ENCODE assay signal across 16 cellular contexts in genomic region chr11:70556884-70557741, GRCh38.
A peak's percentile ranks its signal among the peaks of the same experiment; 100 is the strongest.
DNase-seq lines count a peak whose midpoint lies in the region; ATAC-seq, FAIRE-seq and TF ChIP-seq lines count a peak whose summit lies in the region.
"Had no signal": no experiment of that assay in that cellular context is flagged by ENCODE, and none has a peak within 500 bp of the region (broad histone marks: within the 10 kb centered on the region; RNA-seq: fewer than 3 reads in every experiment).

No MANE protein-coding gene starts in this region.

- no peak overlapping the region for H3K9ac ChIP-seq in H1 (replicated peaks in 1 of 4; ENCODE audit: extremely low read depth in 1 of 4, low read depth in 3 of 4, low read length in 3 of 4)

- CTCF ChIA-PET in H1 (lab: Charles Lee; ENCODE audit: partially characterized antibody) = interaction anchor here (0.8 to 2.8 kb wide), 6 partner anchors 10 to 130 kb away, joined by 3 to 9 read pairs (median 6); no protein-coding TSS in a partner anchor

- no peaks in the 10 kb centered on the region for H3K27me3 Mint-ChIP-seq in progenitor cell of endocrine pancreas
- H3K27me3 Mint-ChIP-seq: activated CD4-positive, alpha-beta memory T cell treated with anti-CD3 and anti-CD28 coated beads for 36 hours had no signal

- H3K27me3 ChIP-seq in H1 (replicated peaks in 1 of 4; ENCODE audit: control insufficient read depth in 3 of 4, extremely low read depth in 1 of 4, insufficient read depth in 3 of 4, low read length in 3 of 4) (no peaks in the 10 kb centered on the region; a peak in 1 of 7 replicates), brain microvascular endothelial cell (replicated peaks) (no peaks in the 10 kb centered on the region)

- H2AK5ac ChIP-seq in H1 (ENCODE audit: low read depth, low read length) = no peak overlapping the region

- H3K79me2 ChIP-seq in H1 (ENCODE audit: control insufficient read depth in 1 of 2, insufficient read depth in 2 of 2, low read length in 2 of 2) = no peaks in the 10 kb centered on the region

- TF ChIP-seq RAD21 in H1 (IDR thresholded peaks at IDR 0.05 in 1 of 2, conservative IDR thresholded peaks at IDR 0.05 in 1 of 2; ENCODE audit: low read depth in 2 of 2, low read length in 2 of 2) = no peak

- no peak overlapping the region for H3K56ac ChIP-seq in H1 (replicated peaks; ENCODE audit: insufficient read length, low read depth, low read length)

- TF ChIP-seq POLR2A in H1 (IDR thresholded peaks at IDR 0.05; ENCODE audit: control extremely low read depth in 1 of 2, low read depth in 2 of 2, low read length in 2 of 2) = no peak

- no peak overlapping the region for H4K8ac ChIP-seq in H1 (ENCODE audit: extremely low read depth, insufficient read depth, low read length)

- H3K4me3 ChIP-seq in H1 (ENCODE audit: extremely low read depth in 1 of 4, insufficient read depth in 2 of 4, low read depth in 3 of 4, low read length in 4 of 4) (no peak overlapping the region), brain microvascular endothelial cell (ENCODE audit: low read depth, low read length) (no peak overlapping the region)
- H3K4me3 ChIP-seq: thoracic aorta had no signal

- H2BK15ac ChIP-seq in H1 (ENCODE audit: low read length) = no peak overlapping the region

- in situ Hi-C loops in brain microvascular endothelial cell (cut with HindIII; ENCODE audit: low pct_ligation_motif_present, low sequenced_read_pairs) = no loop called here

- H3K4me2 ChIP-seq in H1 (ENCODE audit: insufficient read depth in 1 of 2, low read depth in 2 of 2, low read length in 2 of 2) = no peak overlapping the region

- H2BK5ac ChIP-seq in H1 (ENCODE audit: low read depth, low read length) = no peak overlapping the region

- no peak overlapping the region for H4K5ac ChIP-seq in H1 (ENCODE audit: insufficient read length, low read depth, low read length)

- WGBS in H1 (ENCODE audit: extremely low coverage in 1 of 2, insufficient coverage in 1 of 2, insufficient read length in 1 of 2, insufficient replicate concordance in 2 of 2, low coverage in 1 of 2, low lambda C conversion rate in 2 of 2, missing lambda C conversion rate in 1 of 2), 2 experiments = 84% methylated on average over 8 of the region's 8 CpGs; no CpG with 5 or more reads in 1 of the 2 experiments

- TF ChIP-seq CTCF in H1 (IDR thresholded peaks at IDR 0.05; ENCODE audit: control extremely low read depth in 1 of 3, insufficient read depth in 1 of 3, low read depth in 1 of 3, low read length in 3 of 3) (no peak), progenitor cell of endocrine pancreas (IDR thresholded peaks at IDR 0.05; ENCODE audit: unreplicated experiment) (no peak), brain microvascular endothelial cell (IDR thresholded peaks at IDR 0.05; ENCODE audit: low read depth, low read length, missing control alignments) (no peak)

- H4K20me1 ChIP-seq in H1 (replicated peaks in 1 of 2; ENCODE audit: control insufficient read depth in 1 of 2, insufficient read depth in 2 of 2, low read length in 2 of 2) = peaks cover 2 to 5% of the 10 kb centered on the region in 2 experiments

- no peaks in the 10 kb centered on the region for H3K4me1 Mint-ChIP-seq in progenitor cell of endocrine pancreas (ENCODE audit: low read depth)

- H3K18ac ChIP-seq in H1 (ENCODE audit: extremely low read depth, low read length) = peak overlapping the region; percentile 71; the same call in 1 of the 2 replicates

- H3K27ac ChIP-seq in H1 (ENCODE audit: low read depth, low read length) = no peak overlapping the region
- no peak overlapping the region for H3K27ac ChIP-seq in brain microvascular endothelial cell
- H3K27ac ChIP-seq: thoracic aorta had no signal

- no peak overlapping the region for H4K91ac ChIP-seq in H1 (replicated peaks; ENCODE audit: insufficient read length, low read length)

- H3K23ac ChIP-seq in H1 (ENCODE audit: insufficient read length) = no peak overlapping the region

- no peak overlapping the region for H3K27ac Mint-ChIP-seq in progenitor cell of endocrine pancreas
- H3K27ac Mint-ChIP-seq: activated CD4-positive, alpha-beta memory T cell treated with anti-CD3 and anti-CD28 coated beads for 36 hours had no signal

- peaks cover 2% of the 10 kb centered on the region; the same call in 1 of the 2 replicates for H3K79me1 ChIP-seq in H1 (ENCODE audit: low read depth, low read length)

- no peaks in the 10 kb centered on the region for H3K36me3 Mint-ChIP-seq in progenitor cell of endocrine pancreas (ENCODE audit: insufficient read depth)
- H3K36me3 Mint-ChIP-seq: activated CD4-positive, alpha-beta memory T cell treated with anti-CD3 and anti-CD28 coated beads for 36 hours had no signal

- H3K4me1 ChIP-seq in H1 (replicated peaks in 1 of 4; ENCODE audit: control insufficient read depth in 3 of 4, insufficient read depth in 4 of 4, low read length in 3 of 4) = no peaks in the 10 kb centered on the region; a peak in 1 of 7 replicates

- ATAC-seq in sciatic nerve = peak; percentile 51

- no peak overlapping the region for H3K14ac ChIP-seq in H1 (ENCODE audit: insufficient read length)

- H3K23me2 ChIP-seq in H1 (ENCODE audit: low read depth, low read length) = no peaks in the 10 kb centered on the region

- no peaks in the 10 kb centered on the region for H3K9me3 Mint-ChIP-seq in progenitor cell of endocrine pancreas (ENCODE audit: low read depth)
- H3K9me3 Mint-ChIP-seq: activated CD4-positive, alpha-beta memory T cell treated with anti-CD3 and anti-CD28 coated beads for 36 hours had no signal

- no peak for TF ChIP-seq EP300 in H1 (IDR thresholded peaks at IDR 0.05; ENCODE audit: borderline replicate concordance in 1 of 2, low read depth in 2 of 2, low read length in 2 of 2)

- H2BK12ac ChIP-seq in H1 (ENCODE audit: low read depth, low read length) = no peak overlapping the region

- H3K36me3 ChIP-seq in H1 (ENCODE audit: control insufficient read depth in 2 of 4, insufficient read depth in 4 of 4, low read length in 3 of 4) = no peaks in the 10 kb centered on the region
- H3K36me3 ChIP-seq in brain microvascular endothelial cell (replicated peaks) = no peaks in the 10 kb centered on the region
- H3K36me3 ChIP-seq: thoracic aorta had no signal

- no peak overlapping the region for H2BK120ac ChIP-seq in H1 (replicated peaks; ENCODE audit: low read depth, low read length)

- H3K4me3 Mint-ChIP-seq in progenitor cell of endocrine pancreas (ENCODE audit: low read depth) = no peak overlapping the region
- H3K4me3 Mint-ChIP-seq: activated CD4-positive, alpha-beta memory T cell treated with anti-CD3 and anti-CD28 coated beads for 36 hours had no signal

- DNase-seq in NCI-H82 (lab: John Stamatoyannopoulos, UW) (peak; percentile 13), NCI-H82 treated with DMSO at 0.1 percent for 48 hours (lab: John Stamatoyannopoulos, UW; ENCODE audit: unreplicated experiment) (no peak), NCI-H69 (lab: John Stamatoyannopoulos, UW) (peak; percentile 60), H1 (ENCODE audit: low read depth in 1 of 2, low spot score in 2 of 2) (no peak), sciatic nerve (ENCODE audit: low spot score) (no peak), progenitor cell of endocrine pancreas (ENCODE audit: low spot score, unreplicated experiment) (no peak), brain microvascular endothelial cell (no peak)
- no peak for DNase-seq in activated CD4-positive, CD25-positive, alpha-beta regulatory T cell treated with anti-CD3 and anti-CD28 coated beads, Interleukin-2, amount 50 U/mL, for 72 hours
- DNase-seq: ACHN; activated CD4-positive, alpha-beta memory T cell treated with anti-CD3 and anti-CD28 coated beads for 36 hours; activated gamma-delta T cell; DND-41; NCI-H1092; NCI-H526 treated with DMSO at 0.1 percent for 48 hours; T-helper 1 cell had no signal

- H3K4ac ChIP-seq in H1 (replicated peaks; ENCODE audit: insufficient read length, low read depth, low read length) = no peak overlapping the region

- H3K9me3 ChIP-seq in H1 (ENCODE audit: insufficient read depth in 2 of 2, low read depth in 1 of 2, low read length in 1 of 2) = no peaks in the 10 kb centered on the region
- H3K9me3 ChIP-seq: thoracic aorta had no signal

- H2BK20ac ChIP-seq in H1 (ENCODE audit: low read length) = no peak overlapping the region

- H2AFZ ChIP-seq in H1 (ENCODE audit: low read length) = no peak overlapping the region

- intact Hi-C loops in sciatic nerve (cut with DNase I) = no loop called here

- POLR2A ChIA-PET in H1 (lab: Charles Lee; ENCODE audit: partially characterized antibody) = interaction anchor here (1.0 kb wide), 1 partner anchor 16 kb away, joined by 3 read pairs; no protein-coding TSS in a partner anchor

- FAIRE-seq in H1 (lab: Jason Lieb, UNC) = no peak

TF ChIP-seq in H1, 55 proteins besides CTCF, POLR2A, EP300 and RAD21 (continues in another document):
- TF ChIP-seq ZNF274 (IDR thresholded peaks at IDR 0.05; ENCODE audit: borderline replicate concordance, extremely low read depth, low read length) (no peak), CTBP2 (IDR thresholded peaks at IDR 0.05; ENCODE audit: borderline replicate concordance, insufficient read depth, insufficient read length, low read length) (no peak), YY1 (IDR thresholded peaks at IDR 0.05; ENCODE audit: low read depth, low read length) (no peak), BRCA1 (IDR thresholded peaks at IDR 0.05; ENCODE audit: low read depth, low read length) (no peak), SP1 (IDR thresholded peaks at IDR 0.05; ENCODE audit: low read depth, low read length) (no peak), BCL11A (IDR thresholded peaks at IDR 0.05; ENCODE audit: low read depth in 2 of 2, low read length in 2 of 2) (no peak), SP4 (IDR thresholded peaks at IDR 0.05; ENCODE audit: low read length) (no peak), TCF12 (IDR thresholded peaks at IDR 0.05; ENCODE audit: low read depth, low read length) (no peak), PHF8 (conservative IDR thresholded peaks at IDR 0.05; ENCODE audit: low read depth, low read length) (no peak), KDM5A (IDR thresholded peaks at IDR 0.05; ENCODE audit: low read length) (no peak), HDAC6 (IDR thresholded peaks at IDR 0.05; ENCODE audit: low read depth, low read length) (no peak), TBP (IDR thresholded peaks at IDR 0.05; ENCODE audit: low read depth, low read length) (no peak), GTF2F1 (IDR thresholded peaks at IDR 0.05; ENCODE audit: borderline replicate concordance, low read depth, low read length) (no peak), HDAC2 (IDR thresholded peaks at IDR 0.05; ENCODE audit: borderline replicate concordance in 1 of 2, low read depth in 2 of 2, low read length in 2 of 2) (no peak), FOSL1 (IDR thresholded peaks at IDR 0.05; ENCODE audit: insufficient read depth, low read depth, low read length) (no peak), JUND (IDR thresholded peaks at IDR 0.05; ENCODE audit: low read length) (no peak)
- TF ChIP-seq, protein P1, sequence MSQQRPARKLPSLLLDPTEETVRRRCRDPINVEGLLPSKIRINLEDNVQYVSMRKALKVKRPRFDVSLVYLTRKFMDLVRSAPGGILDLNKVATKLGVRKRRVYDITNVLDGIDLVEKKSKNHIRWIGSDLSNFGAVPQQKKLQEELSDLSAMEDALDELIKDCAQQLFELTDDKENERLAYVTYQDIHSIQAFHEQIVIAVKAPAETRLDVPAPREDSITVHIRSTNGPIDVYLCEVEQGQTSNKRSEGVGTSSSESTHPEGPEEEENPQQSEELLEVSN (IDR thresholded peaks at IDR 0.05) = no peak

Comparison
In these comparisons a context has a peak if more than half of its experiments do, and no peak if none do; other contexts are left out.
1. DNase-seq: peak in NCI-H82 (single experiment) and NCI-H69 (single experiment); none in NCI-H82 treated with DMSO at 0.1 percent for 48 hours (single experiment), H1 (0 of 2), sciatic nerve (single experiment), progenitor cell of endocrine pancreas (single experiment), activated CD4-positive, CD25-positive, alpha-beta regulatory T cell treated with anti-CD3 and anti-CD28 coated beads, Interleukin-2, amount 50 U/mL, for 72 hours (single experiment) and brain microvascular endothelial cell (single experiment).